1 cellular context compared by ENCODE assay signal in genomic region chr11:27452147-27452546, GRCh38.
TF ChIP-seq lines count a peak whose summit lies in the region.

No MANE protein-coding gene starts in this region.

TF ChIP-seq in HepG2, 621 proteins besides CTCF, POLR2A, EP300 and RAD21 (continues in another document):
- no peak for TF ChIP-seq XRCC5 (optimal IDR thresholded peaks at IDR 0.05; ENCODE audit: low read length)
- TF ChIP-seq ZNF441 (CRISPR knock-in tag; IDR thresholded peaks at IDR 0.05; ENCODE audit: borderline replicate concordance), result no peak
- TF ChIP-seq MAF1 (CRISPR knock-in tag; IDR thresholded peaks at IDR 0.05; ENCODE audit: borderline replicate concordance), result no peak
- no peak for TF ChIP-seq USF2 (IDR thresholded peaks at IDR 0.05; ENCODE audit: low read depth, low read length)
- TF ChIP-seq USF2 (CRISPR knock-in tag; IDR thresholded peaks at IDR 0.05; ENCODE audit: borderline replicate concordance), result no peak
- TF ChIP-seq FOXK1 (CRISPR knock-in tag; IDR thresholded peaks at IDR 0.05; ENCODE audit: borderline replicate concordance, low read depth), result peak; percentile 50; the same call in 1 of the 2 replicates
- TF ChIP-seq ZNF563 (CRISPR knock-in tag; IDR thresholded peaks at IDR 0.05), result no peak
- no peak for TF ChIP-seq ZNF572 (CRISPR knock-in tag; IDR thresholded peaks at IDR 0.05)
- no peak for TF ChIP-seq NR2F2 (IDR thresholded peaks at IDR 0.05; ENCODE audit: borderline replicate concordance, low read depth)
- peak; percentile 18; the same call in 1 of the 2 replicates for TF ChIP-seq AHDC1 (CRISPR knock-in tag; IDR thresholded peaks at IDR 0.05; ENCODE audit: borderline replicate concordance)
- no peak for TF ChIP-seq ZNF33A (CRISPR knock-in tag; IDR thresholded peaks at IDR 0.05; ENCODE audit: borderline replicate concordance)
- TF ChIP-seq ZNF879 (CRISPR knock-in tag; IDR thresholded peaks at IDR 0.05), result no peak
- no peak for TF ChIP-seq DNMT1 (CRISPR knock-in tag; IDR thresholded peaks at IDR 0.05)
- no peak for TF ChIP-seq ZNF891 (CRISPR knock-in tag; IDR thresholded peaks at IDR 0.05)
- TF ChIP-seq FOXA3 (CRISPR knock-in tag; IDR thresholded peaks at IDR 0.05), result peak; percentile 77
- no peak for TF ChIP-seq SUZ12 (IDR thresholded peaks at IDR 0.05; ENCODE audit: low read depth, low read length)
- TF ChIP-seq FOXA1 (IDR thresholded peaks at IDR 0.05), result no peak
- TF ChIP-seq FOXA1 (CRISPR knock-in tag; IDR thresholded peaks at IDR 0.05), result peak; percentile 45; the same call in 1 of the 2 replicates
- no peak for TF ChIP-seq GABPB1 (CRISPR knock-in tag; IDR thresholded peaks at IDR 0.05)
- TF ChIP-seq ZNF784 (CRISPR knock-in tag; IDR thresholded peaks at IDR 0.05; ENCODE audit: borderline replicate concordance), result no peak
- TF ChIP-seq IKZF5 (CRISPR knock-in tag; IDR thresholded peaks at IDR 0.05), result 0 out of 2 replicates have a peak, but pooled peaks have one; percentile 27
- no peak for TF ChIP-seq ZNF546 (CRISPR knock-in tag; conservative IDR thresholded peaks at IDR 0.05)
- no peak for TF ChIP-seq ZNF503 (CRISPR knock-in tag; IDR thresholded peaks at IDR 0.05)
- TF ChIP-seq ZNF331 (CRISPR knock-in tag; IDR thresholded peaks at IDR 0.05), result no peak
- no peak for TF ChIP-seq ZNF580 (CRISPR knock-in tag; IDR thresholded peaks at IDR 0.05; ENCODE audit: borderline replicate concordance, low read depth)
- TF ChIP-seq RARA (CRISPR knock-in tag; IDR thresholded peaks at IDR 0.05), result peak; percentile 60
- TF ChIP-seq ZNF343 (CRISPR knock-in tag; IDR thresholded peaks at IDR 0.05), result no peak
- no peak for TF ChIP-seq TEF (CRISPR knock-in tag; IDR thresholded peaks at IDR 0.05)
- peak; percentile 18; the same call in 1 of the 2 replicates for TF ChIP-seq SOX5 (CRISPR knock-in tag; IDR thresholded peaks at IDR 0.05; ENCODE audit: borderline replicate concordance)
- TF ChIP-seq KAT2B (IDR thresholded peaks at IDR 0.05; ENCODE audit: borderline replicate concordance, low read depth, low read length), result no peak
- TF ChIP-seq RXRB (CRISPR knock-in tag; IDR thresholded peaks at IDR 0.05; ENCODE audit: borderline replicate concordance), result peak; percentile 67; the same call in 1 of the 2 replicates
- no peak for TF ChIP-seq ZNF350 (CRISPR knock-in tag; IDR thresholded peaks at IDR 0.05; ENCODE audit: borderline replicate concordance, low read depth)
- no peak for TF ChIP-seq NONO (IDR thresholded peaks at IDR 0.05)
- no peak for TF ChIP-seq NONO (CRISPR knock-in tag; conservative IDR thresholded peaks at IDR 0.05)
- no peak for TF ChIP-seq BATF2 (CRISPR knock-in tag; IDR thresholded peaks at IDR 0.05)
- no peak for TF ChIP-seq ZBTB1 (CRISPR knock-in tag; IDR thresholded peaks at IDR 0.05; ENCODE audit: borderline replicate concordance)
- TF ChIP-seq ZGPAT (CRISPR knock-in tag; IDR thresholded peaks at IDR 0.05), result 0 out of 2 replicates have a peak, but pooled peaks have one; percentile 25
- no peak for TF ChIP-seq GMEB2 (CRISPR knock-in tag; IDR thresholded peaks at IDR 0.05; ENCODE audit: low read depth)
- no peak for TF ChIP-seq ZNF235 (CRISPR knock-in tag; IDR thresholded peaks at IDR 0.05; ENCODE audit: borderline replicate concordance)
- no peak for TF ChIP-seq ZNF281 (CRISPR knock-in tag; IDR thresholded peaks at IDR 0.05; ENCODE audit: borderline replicate concordance)
- no peak for TF ChIP-seq ZNF333 (CRISPR knock-in tag; IDR thresholded peaks at IDR 0.05; ENCODE audit: borderline replicate concordance)
- TF ChIP-seq ZNF644 (CRISPR knock-in tag; IDR thresholded peaks at IDR 0.05; ENCODE audit: low read depth), result 0 out of 2 replicates have a peak, but pooled peaks have one; percentile 34
- TF ChIP-seq ZFP82 (CRISPR knock-in tag; IDR thresholded peaks at IDR 0.05; ENCODE audit: borderline replicate concordance), result no peak
- TF ChIP-seq ARHGAP35 (CRISPR knock-in tag; IDR thresholded peaks at IDR 0.05; ENCODE audit: borderline replicate concordance), result no peak
- no peak for TF ChIP-seq ZNF598 (CRISPR knock-in tag; IDR thresholded peaks at IDR 0.05; ENCODE audit: borderline replicate concordance)
- TF ChIP-seq HIVEP1 (CRISPR knock-in tag; IDR thresholded peaks at IDR 0.05), result no peak
